Comparison of ENCODE assay signal across 1 cellular context in the genomic region with DNA sequence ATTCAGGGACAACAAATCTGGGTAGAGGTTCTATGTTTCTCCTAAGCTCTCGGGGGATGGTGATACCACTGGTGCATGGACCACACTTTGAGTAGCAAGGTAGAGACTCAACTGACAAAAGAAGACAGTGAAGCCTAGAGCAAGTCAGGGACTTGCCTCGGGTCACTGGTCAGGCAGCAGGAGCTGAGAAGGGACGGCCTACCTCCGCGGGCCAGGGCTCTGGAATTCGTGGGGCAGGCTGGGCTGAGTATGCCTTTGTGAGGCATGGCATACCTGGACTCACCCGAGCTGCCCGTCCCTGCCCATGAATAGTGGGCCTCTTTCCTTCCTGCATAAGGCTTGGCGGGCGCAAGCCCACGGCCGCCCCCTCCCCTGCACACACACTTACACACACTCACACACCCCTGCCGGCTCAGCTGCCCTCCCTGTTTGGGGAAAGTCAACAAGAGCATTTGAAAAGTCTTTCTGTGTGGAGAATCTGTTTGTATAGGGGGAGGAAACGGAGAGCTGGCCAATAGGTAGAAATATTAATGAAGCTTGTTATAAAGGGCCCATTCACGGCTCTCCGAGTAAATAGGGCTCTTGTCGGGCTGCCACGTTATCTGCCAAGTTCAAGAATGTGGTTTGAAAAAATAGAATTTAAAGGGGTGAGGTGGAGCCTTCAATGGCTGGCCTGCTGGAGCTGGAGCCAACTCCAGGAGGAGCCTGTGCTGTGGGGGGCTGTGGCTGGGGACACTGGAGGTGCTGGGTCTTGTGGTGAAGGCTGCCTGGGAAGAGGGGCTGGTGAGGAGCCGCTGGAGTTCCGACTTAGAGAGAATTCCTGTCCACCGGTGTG.
A peak's percentile ranks its signal among the peaks of the same experiment; 100 is the strongest.
TF ChIP-seq lines count a peak whose summit lies in the region.

No MANE protein-coding gene starts in this region.

TF ChIP-seq in HepG2, 621 proteins besides CTCF, POLR2A, EP300 and RAD21 (continued from another document and continues in another):
- TF ChIP-seq, protein P1, sequence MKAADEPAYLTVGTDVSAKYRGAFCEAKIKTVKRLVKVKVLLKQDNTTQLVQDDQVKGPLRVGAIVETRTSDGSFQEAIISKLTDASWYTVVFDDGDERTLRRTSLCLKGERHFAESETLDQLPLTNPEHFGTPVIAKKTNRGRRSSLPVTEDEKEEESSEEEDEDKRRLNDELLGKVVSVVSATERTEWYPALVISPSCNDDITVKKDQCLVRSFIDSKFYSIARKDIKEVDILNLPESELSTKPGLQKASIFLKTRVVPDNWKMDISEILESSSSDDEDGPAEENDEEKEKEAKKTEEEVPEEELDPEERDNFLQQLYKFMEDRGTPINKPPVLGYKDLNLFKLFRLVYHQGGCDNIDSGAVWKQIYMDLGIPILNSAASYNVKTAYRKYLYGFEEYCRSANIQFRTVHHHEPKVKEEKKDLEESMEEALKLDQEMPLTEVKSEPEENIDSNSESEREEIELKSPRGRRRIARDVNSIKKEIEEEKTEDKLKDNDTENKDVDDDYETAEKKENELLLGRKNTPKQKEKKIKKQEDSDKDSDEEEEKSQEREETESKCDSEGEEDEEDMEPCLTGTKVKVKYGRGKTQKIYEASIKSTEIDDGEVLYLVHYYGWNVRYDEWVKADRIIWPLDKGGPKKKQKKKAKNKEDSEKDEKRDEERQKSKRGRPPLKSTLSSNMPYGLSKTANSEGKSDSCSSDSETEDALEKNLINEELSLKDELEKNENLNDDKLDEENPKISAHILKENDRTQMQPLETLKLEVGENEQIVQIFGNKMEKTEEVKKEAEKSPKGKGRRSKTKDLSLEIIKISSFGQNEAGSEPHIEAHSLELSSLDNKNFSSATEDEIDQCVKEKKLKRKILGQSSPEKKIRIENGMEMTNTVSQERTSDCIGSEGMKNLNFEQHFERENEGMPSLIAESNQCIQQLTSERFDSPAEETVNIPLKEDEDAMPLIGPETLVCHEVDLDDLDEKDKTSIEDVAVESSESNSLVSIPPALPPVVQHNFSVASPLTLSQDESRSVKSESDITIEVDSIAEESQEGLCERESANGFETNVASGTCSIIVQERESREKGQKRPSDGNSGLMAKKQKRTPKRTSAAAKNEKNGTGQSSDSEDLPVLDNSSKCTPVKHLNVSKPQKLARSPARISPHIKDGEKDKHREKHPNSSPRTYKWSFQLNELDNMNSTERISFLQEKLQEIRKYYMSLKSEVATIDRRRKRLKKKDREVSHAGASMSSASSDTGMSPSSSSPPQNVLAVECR (CRISPR knock-in tag; IDR thresholded peaks at IDR 0.05; ENCODE audit: borderline replicate concordance): peak; percentile 57; the same call in 1 of the 2 replicates
- 0 out of 2 replicates have a peak, but pooled peaks have one; percentile 57 for TF ChIP-seq PCBP1 (IDR thresholded peaks at IDR 0.05; ENCODE audit: borderline replicate concordance, low read depth, low read length)
- TF ChIP-seq GATA4 (IDR thresholded peaks at IDR 0.05; ENCODE audit: borderline replicate concordance, low read depth): peak; percentile 76; the same call in 1 of the 2 replicates
- TF ChIP-seq ZMYM4 (CRISPR knock-in tag; IDR thresholded peaks at IDR 0.05): peak; percentile 58
- peak; percentile 96 for TF ChIP-seq NCOA2 (CRISPR knock-in tag; IDR thresholded peaks at IDR 0.05)
- peak; percentile 57; the same call in 1 of the 2 replicates for TF ChIP-seq TAF1 (CRISPR knock-in tag; IDR thresholded peaks at IDR 0.05)
- no peak; the same call in 1 of the 2 replicates for TF ChIP-seq YEATS2 (CRISPR knock-in tag; IDR thresholded peaks at IDR 0.05; ENCODE audit: borderline replicate concordance)
- TF ChIP-seq U2AF1 (optimal IDR thresholded peaks at IDR 0.05; ENCODE audit: low read depth, low read length): peak; percentile 58
- no peak for TF ChIP-seq GPN1 (CRISPR knock-in tag; IDR thresholded peaks at IDR 0.05; ENCODE audit: borderline replicate concordance)
- TF ChIP-seq ZBTB21 (CRISPR knock-in tag; IDR thresholded peaks at IDR 0.05): no peak
- no peak for TF ChIP-seq MATR3 (CRISPR knock-in tag; IDR thresholded peaks at IDR 0.05)
- TF ChIP-seq, protein P2, sequence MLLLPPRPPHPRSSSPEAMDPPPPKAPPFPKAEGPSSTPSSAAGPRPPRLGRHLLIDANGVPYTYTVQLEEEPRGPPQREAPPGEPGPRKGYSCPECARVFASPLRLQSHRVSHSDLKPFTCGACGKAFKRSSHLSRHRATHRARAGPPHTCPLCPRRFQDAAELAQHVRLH (CRISPR knock-in tag; IDR thresholded peaks at IDR 0.05; ENCODE audit: borderline replicate concordance, low read depth): peak; percentile 93; the same call in 1 of the 2 replicates
- TF ChIP-seq, protein P3, sequence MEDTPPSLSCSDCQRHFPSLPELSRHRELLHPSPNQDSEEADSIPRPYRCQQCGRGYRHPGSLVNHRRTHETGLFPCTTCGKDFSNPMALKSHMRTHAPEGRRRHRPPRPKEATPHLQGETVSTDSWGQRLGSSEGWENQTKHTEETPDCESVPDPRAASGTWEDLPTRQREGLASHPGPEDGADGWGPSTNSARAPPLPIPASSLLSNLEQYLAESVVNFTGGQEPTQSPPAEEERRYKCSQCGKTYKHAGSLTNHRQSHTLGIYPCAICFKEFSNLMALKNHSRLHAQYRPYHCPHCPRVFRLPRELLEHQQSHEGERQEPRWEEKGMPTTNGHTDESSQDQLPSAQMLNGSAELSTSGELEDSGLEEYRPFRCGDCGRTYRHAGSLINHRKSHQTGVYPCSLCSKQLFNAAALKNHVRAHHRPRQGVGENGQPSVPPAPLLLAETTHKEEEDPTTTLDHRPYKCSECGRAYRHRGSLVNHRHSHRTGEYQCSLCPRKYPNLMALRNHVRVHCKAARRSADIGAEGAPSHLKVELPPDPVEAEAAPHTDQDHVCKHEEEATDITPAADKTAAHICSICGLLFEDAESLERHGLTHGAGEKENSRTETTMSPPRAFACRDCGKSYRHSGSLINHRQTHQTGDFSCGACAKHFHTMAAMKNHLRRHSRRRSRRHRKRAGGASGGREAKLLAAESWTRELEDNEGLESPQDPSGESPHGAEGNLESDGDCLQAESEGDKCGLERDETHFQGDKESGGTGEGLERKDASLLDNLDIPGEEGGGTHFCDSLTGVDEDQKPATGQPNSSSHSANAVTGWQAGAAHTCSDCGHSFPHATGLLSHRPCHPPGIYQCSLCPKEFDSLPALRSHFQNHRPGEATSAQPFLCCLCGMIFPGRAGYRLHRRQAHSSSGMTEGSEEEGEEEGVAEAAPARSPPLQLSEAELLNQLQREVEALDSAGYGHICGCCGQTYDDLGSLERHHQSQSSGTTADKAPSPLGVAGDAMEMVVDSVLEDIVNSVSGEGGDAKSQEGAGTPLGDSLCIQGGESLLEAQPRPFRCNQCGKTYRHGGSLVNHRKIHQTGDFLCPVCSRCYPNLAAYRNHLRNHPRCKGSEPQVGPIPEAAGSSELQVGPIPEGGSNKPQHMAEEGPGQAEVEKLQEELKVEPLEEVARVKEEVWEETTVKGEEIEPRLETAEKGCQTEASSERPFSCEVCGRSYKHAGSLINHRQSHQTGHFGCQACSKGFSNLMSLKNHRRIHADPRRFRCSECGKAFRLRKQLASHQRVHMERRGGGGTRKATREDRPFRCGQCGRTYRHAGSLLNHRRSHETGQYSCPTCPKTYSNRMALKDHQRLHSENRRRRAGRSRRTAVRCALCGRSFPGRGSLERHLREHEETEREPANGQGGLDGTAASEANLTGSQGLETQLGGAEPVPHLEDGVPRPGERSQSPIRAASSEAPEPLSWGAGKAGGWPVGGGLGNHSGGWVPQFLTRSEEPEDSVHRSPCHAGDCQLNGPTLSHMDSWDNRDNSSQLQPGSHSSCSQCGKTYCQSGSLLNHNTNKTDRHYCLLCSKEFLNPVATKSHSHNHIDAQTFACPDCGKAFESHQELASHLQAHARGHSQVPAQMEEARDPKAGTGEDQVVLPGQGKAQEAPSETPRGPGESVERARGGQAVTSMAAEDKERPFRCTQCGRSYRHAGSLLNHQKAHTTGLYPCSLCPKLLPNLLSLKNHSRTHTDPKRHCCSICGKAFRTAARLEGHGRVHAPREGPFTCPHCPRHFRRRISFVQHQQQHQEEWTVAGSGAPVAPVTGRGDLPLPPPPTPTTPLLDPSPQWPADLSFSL (CRISPR knock-in tag; IDR thresholded peaks at IDR 0.05): peak; percentile 91
- TF ChIP-seq, protein P4, sequence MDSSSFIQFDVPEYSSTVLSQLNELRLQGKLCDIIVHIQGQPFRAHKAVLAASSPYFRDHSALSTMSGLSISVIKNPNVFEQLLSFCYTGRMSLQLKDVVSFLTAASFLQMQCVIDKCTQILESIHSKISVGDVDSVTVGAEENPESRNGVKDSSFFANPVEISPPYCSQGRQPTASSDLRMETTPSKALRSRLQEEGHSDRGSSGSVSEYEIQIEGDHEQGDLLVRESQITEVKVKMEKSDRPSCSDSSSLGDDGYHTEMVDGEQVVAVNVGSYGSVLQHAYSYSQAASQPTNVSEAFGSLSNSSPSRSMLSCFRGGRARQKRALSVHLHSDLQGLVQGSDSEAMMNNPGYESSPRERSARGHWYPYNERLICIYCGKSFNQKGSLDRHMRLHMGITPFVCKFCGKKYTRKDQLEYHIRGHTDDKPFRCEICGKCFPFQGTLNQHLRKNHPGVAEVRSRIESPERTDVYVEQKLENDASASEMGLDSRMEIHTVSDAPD (CRISPR knock-in tag; IDR thresholded peaks at IDR 0.05): peak; percentile 78; the same call in 1 of the 2 replicates
- peak; percentile 63 for TF ChIP-seq KMT2B (CRISPR knock-in tag; IDR thresholded peaks at IDR 0.05)
- TF ChIP-seq ZFX (CRISPR knock-in tag; IDR thresholded peaks at IDR 0.05; ENCODE audit: low read depth): peak; percentile 83
- peak; percentile 83 for TF ChIP-seq FOSL2 (CRISPR knock-in tag; IDR thresholded peaks at IDR 0.05)
- 0 out of 2 replicates have a peak, but pooled peaks have one; percentile 31 for TF ChIP-seq POLR2AphosphoS5 (IDR thresholded peaks at IDR 0.05; ENCODE audit: low read depth, low read length)
- TF ChIP-seq SP5 (CRISPR knock-in tag; IDR thresholded peaks at IDR 0.05; ENCODE audit: borderline replicate concordance, low read depth): peak; percentile 93
- TF ChIP-seq, protein P5, sequence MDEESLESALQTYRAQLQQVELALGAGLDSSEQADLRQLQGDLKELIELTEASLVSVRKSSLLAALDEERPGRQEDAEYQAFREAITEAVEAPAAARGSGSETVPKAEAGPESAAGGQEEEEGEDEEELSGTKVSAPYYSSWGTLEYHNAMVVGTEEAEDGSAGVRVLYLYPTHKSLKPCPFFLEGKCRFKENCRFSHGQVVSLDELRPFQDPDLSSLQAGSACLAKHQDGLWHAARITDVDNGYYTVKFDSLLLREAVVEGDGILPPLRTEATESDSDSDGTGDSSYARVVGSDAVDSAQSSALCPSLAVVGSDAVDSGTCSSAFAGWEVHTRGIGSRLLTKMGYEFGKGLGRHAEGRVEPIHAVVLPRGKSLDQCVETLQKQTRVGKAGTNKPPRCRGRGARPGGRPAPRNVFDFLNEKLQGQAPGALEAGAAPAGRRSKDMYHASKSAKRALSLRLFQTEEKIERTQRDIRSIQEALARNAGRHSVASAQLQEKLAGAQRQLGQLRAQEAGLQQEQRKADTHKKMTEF (CRISPR knock-in tag; IDR thresholded peaks at IDR 0.05): peak; percentile 92
- TF ChIP-seq YY1 (IDR thresholded peaks at IDR 0.05; ENCODE audit: insufficient read depth, insufficient replicate concordance, low read depth, low read length): peak; percentile 65
- TF ChIP-seq, protein P6, sequence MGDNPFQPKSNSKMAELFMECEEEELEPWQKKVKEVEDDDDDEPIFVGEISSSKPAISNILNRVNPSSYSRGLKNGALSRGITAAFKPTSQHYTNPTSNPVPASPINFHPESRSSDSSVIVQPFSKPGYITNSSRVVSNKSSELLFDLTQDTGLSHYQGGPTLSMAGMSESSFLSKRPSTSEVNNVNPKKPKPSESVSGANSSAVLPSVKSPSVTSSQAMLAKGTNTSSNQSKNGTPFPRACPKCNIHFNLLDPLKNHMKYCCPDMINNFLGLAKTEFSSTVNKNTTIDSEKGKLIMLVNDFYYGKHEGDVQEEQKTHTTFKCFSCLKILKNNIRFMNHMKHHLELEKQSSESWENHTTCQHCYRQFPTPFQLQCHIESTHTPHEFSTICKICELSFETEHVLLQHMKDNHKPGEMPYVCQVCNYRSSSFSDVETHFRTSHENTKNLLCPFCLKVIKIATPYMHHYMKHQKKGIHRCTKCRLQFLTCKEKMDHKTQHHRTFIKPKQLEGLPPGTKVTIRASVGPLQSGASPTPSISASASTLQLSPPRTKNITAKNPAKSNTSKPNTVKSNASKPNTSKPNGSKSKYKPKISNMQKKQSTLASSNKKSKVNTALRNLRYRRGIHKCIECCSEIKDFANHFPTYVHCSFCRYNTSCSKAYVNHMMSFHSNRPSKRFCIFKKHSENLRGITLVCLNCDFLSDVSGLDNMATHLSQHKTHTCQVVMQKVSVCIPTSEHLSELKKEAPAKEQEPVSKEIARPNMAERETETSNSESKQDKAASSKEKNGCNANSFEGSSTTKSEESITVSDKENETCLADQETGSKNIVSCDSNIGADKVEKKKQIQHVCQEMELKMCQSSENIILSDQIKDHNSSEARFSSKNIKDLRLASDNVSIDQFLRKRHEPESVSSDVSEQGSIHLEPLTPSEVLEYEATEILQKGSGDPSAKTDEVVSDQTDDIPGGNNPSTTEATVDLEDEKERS (CRISPR knock-in tag; IDR thresholded peaks at IDR 0.05): peak; percentile 73; the same call in 1 of the 2 replicates
- TF ChIP-seq, protein P7, sequence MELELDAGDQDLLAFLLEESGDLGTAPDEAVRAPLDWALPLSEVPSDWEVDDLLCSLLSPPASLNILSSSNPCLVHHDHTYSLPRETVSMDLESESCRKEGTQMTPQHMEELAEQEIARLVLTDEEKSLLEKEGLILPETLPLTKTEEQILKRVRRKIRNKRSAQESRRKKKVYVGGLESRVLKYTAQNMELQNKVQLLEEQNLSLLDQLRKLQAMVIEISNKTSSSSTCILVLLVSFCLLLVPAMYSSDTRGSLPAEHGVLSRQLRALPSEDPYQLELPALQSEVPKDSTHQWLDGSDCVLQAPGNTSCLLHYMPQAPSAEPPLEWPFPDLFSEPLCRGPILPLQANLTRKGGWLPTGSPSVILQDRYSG (CRISPR knock-in tag; IDR thresholded peaks at IDR 0.05): no peak
- TF ChIP-seq ZNF841 (CRISPR knock-in tag; IDR thresholded peaks at IDR 0.05; ENCODE audit: borderline replicate concordance): 0 out of 2 replicates have a peak, but pooled peaks have one; percentile 28
- TF ChIP-seq, protein P8, sequence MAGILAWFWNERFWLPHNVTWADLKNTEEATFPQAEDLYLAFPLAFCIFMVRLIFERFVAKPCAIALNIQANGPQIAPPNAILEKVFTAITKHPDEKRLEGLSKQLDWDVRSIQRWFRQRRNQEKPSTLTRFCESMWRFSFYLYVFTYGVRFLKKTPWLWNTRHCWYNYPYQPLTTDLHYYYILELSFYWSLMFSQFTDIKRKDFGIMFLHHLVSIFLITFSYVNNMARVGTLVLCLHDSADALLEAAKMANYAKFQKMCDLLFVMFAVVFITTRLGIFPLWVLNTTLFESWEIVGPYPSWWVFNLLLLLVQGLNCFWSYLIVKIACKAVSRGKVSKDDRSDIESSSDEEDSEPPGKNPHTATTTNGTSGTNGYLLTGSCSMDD (CRISPR knock-in tag; IDR thresholded peaks at IDR 0.05): no peak
- TF ChIP-seq SP140L (CRISPR knock-in tag; IDR thresholded peaks at IDR 0.05; ENCODE audit: borderline replicate concordance): peak; percentile 57; the same call in 1 of the 2 replicates
- no peak for TF ChIP-seq ZNF335 (CRISPR knock-in tag; IDR thresholded peaks at IDR 0.05)
- TF ChIP-seq, protein P9, sequence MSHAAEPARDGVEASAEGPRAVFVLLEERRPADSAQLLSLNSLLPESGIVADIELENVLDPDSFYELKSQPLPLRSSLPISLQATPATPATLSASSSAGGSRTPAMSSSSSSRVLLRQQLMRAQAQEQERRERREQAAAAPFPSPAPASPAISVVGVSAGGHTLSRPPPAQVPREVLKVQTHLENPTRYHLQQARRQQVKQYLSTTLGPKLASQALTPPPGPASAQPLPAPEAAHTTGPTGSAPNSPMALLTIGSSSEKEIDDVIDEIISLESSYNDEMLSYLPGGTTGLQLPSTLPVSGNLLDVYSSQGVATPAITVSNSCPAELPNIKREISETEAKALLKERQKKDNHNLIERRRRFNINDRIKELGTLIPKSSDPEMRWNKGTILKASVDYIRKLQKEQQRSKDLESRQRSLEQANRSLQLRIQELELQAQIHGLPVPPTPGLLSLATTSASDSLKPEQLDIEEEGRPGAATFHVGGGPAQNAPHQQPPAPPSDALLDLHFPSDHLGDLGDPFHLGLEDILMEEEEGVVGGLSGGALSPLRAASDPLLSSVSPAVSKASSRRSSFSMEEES (CRISPR knock-in tag; IDR thresholded peaks at IDR 0.05): peak; percentile 74
- no peak for TF ChIP-seq ZFYVE20 (CRISPR knock-in tag; IDR thresholded peaks at IDR 0.05; ENCODE audit: borderline replicate concordance, low read depth)
